In genomic region chr3:186571644-186572013, GRCh38 we compare ENCODE assay signal across 1 cellular context.
TF ChIP-seq lines count a peak whose summit lies in the region.

No MANE protein-coding gene starts in this region.

TF ChIP-seq in SK-N-SH, 30 proteins besides CTCF, POLR2A, EP300 and RAD21 (continued from another document):
- TF ChIP-seq, protein P1, sequence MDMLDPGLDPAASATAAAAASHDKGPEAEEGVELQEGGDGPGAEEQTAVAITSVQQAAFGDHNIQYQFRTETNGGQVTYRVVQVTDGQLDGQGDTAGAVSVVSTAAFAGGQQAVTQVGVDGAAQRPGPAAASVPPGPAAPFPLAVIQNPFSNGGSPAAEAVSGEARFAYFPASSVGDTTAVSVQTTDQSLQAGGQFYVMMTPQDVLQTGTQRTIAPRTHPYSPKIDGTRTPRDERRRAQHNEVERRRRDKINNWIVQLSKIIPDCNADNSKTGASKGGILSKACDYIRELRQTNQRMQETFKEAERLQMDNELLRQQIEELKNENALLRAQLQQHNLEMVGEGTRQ (IDR thresholded peaks at IDR 0.05; ENCODE audit: borderline replicate concordance, low read depth, low read length), result no peak
- TF ChIP-seq, protein P2, sequence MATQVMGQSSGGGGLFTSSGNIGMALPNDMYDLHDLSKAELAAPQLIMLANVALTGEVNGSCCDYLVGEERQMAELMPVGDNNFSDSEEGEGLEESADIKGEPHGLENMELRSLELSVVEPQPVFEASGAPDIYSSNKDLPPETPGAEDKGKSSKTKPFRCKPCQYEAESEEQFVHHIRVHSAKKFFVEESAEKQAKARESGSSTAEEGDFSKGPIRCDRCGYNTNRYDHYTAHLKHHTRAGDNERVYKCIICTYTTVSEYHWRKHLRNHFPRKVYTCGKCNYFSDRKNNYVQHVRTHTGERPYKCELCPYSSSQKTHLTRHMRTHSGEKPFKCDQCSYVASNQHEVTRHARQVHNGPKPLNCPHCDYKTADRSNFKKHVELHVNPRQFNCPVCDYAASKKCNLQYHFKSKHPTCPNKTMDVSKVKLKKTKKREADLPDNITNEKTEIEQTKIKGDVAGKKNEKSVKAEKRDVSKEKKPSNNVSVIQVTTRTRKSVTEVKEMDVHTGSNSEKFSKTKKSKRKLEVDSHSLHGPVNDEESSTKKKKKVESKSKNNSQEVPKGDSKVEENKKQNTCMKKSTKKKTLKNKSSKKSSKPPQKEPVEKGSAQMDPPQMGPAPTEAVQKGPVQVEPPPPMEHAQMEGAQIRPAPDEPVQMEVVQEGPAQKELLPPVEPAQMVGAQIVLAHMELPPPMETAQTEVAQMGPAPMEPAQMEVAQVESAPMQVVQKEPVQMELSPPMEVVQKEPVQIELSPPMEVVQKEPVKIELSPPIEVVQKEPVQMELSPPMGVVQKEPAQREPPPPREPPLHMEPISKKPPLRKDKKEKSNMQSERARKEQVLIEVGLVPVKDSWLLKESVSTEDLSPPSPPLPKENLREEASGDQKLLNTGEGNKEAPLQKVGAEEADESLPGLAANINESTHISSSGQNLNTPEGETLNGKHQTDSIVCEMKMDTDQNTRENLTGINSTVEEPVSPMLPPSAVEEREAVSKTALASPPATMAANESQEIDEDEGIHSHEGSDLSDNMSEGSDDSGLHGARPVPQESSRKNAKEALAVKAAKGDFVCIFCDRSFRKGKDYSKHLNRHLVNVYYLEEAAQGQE (IDR thresholded peaks at IDR 0.05; ENCODE audit: low read depth, low read length), result no peak
- TF ChIP-seq MXI1 (IDR thresholded peaks at IDR 0.05; ENCODE audit: low read depth, low read length) (no peak), NRF1 (IDR thresholded peaks at IDR 0.05; ENCODE audit: low read depth, low read length) (no peak), FOSL2 (IDR thresholded peaks at IDR 0.05; ENCODE audit: borderline replicate concordance, low read depth) (no peak), EZH2phosphoT487 (IDR thresholded peaks at IDR 0.05; ENCODE audit: borderline replicate concordance, low read depth) (no peak), SIN3A (IDR thresholded peaks at IDR 0.05; ENCODE audit: borderline replicate concordance, low read depth, low read length) (no peak), USF1 (IDR thresholded peaks at IDR 0.05; ENCODE audit: borderline replicate concordance, low read depth) (no peak), JUND (IDR thresholded peaks at IDR 0.05) (no peak), ZBTB33 (IDR thresholded peaks at IDR 0.05; ENCODE audit: borderline replicate concordance, low read depth) (no peak)
